In the genomic region with DNA sequence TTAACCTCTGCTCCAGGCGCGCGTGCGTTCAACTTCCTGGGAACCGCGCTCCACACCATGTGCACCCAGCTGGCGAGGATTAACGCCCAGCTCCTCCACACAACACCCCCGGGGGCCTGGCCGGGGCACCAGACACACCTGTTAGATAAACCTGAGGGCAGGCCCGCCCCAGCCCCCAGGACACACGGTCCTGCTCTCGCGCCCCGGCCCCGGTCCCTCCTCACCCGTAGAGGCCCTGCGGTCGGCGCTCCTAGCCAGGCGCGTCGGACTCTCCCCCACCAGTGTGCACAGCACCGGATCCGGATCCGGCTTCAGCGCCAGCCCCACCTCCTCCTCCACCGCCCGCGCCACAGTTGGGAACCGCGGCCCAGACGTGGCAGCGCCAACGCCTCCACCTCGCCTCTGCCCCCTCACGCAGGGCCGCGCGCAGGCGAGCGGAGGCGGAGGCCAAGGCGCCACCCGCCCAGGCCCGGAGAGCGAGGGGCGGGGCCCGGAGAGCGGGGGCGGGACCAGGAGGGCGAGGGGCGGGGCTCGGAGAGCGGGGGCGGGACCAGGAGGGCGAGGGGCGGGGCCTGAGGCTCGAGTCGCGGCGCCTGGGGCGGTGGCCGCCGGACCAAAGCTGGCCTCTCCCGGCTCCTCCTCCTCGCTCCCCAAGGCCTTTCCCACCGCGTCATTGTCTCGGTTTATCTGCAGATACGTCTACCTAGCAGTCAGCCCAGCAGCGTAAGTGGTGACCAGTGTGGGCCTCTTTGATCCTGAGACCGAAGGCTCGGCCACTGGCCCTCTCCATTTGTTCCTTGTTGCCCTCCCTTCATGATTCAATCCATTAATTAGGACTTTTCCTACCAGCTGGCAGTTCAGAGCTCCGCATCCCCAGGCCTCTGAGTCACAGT, we compare ENCODE assay signal across 8 cellular contexts. TPM values are rescaled to one million over a fixed set of nuclear protein-coding genes. Genes with fewer than 3 reads are reported as not detected.
DNase-seq lines count a peak whose midpoint lies in the region; TF ChIP-seq lines count a peak whose summit lies in the region.

Gene GNPNAT1, minus strand, starts transcription at position 404 of the 893 bp plus-strand sequence. CDS start 6,957 bp downstream, outside the sequence.

- H3K4me1 ChIP-seq in SK-N-SH (ENCODE audit: control insufficient read depth in 1 of 2, insufficient read depth in 2 of 2, low read depth in 1 of 2, low read length in 1 of 2), result peaks cover 0 to 7% of the 10 kb centered on the region in 2 experiments; a peak in 2 of 4 replicates

- peaks cover 4 to 14% of the 10 kb centered on the region in 2 experiments for H3K36me3 ChIP-seq in SK-N-SH (replicated peaks in 1 of 2; ENCODE audit: control insufficient read depth in 1 of 2, insufficient read depth in 2 of 2, low read length in 1 of 2)

- DNase-seq in GM04504 (ENCODE audit: low read depth) (peak; percentile 81), HFFc6 (peak; percentile 87), NB4 (ENCODE audit: low read depth) (peak; percentile 94), SK-N-SH (peak; percentile 98), germinal center (ENCODE audit: low spot score) (peak; percentile 92), non-pigmented ciliary epithelial cell (ENCODE audit: low read depth) (peak; percentile 48), substantia nigra (lab: John Stamatoyannopoulos, UW) (peak; percentile 30 to 98 (median 75))
- peak; percentile 85 for DNase-seq in activated naive CD4-positive, alpha-beta T cell treated with anti-CD3 and anti-CD28 coated beads, Interleukin-2, amount 50 U/mL, for 16 hours

- H3K4me3 Mint-ChIP-seq in HFFc6, result peak within 1 kb of the TSS; percentile 93

- H3K27ac Mint-ChIP-seq in HFFc6, result peak within 1 kb of the TSS; percentile 99

- H3K79me2 ChIP-seq in SK-N-SH (ENCODE audit: insufficient read depth), result peaks cover 56% of the 10 kb centered on the region

- 1% methylated on average over 14 of the region's 75 CpGs for WGBS in SK-N-SH (ENCODE audit: low lambda C conversion rate)

- 0 out of 2 replicates have a peak, but pooled peaks have one; percentile 3 for TF ChIP-seq RAD21 in SK-N-SH (IDR thresholded peaks at IDR 0.05; ENCODE audit: low read length)

- H2AFZ ChIP-seq in SK-N-SH (ENCODE audit: low read depth), result peak within 1 kb of the TSS; percentile 75

- H3K36me3 Mint-ChIP-seq in HFFc6 (ENCODE audit: low read depth), result peaks cover 21% of the 10 kb centered on the region

- POLR2A ChIA-PET in SK-N-SH (lab: Yijun Ruan, JAX), result interaction anchor here (0.6 to 2.1 kb wide), 6 partner anchors 34 to 362 kb away, joined by 3 to 5 read pairs (median 4); partner anchors contain the start of genes DDHD1, FERMT2, GPR137C and PSMC6

- H3F3A ChIP-seq in SK-N-SH (replicated peaks; ENCODE audit: insufficient read depth), result peaks cover 13% of the 10 kb centered on the region

- peaks cover 53% of the 10 kb centered on the region for H3K4me1 Mint-ChIP-seq in HFFc6 (ENCODE audit: low read depth)

- H3K4me2 ChIP-seq in SK-N-SH, result peak within 1 kb of the TSS; percentile 81

- H3K9me3 ChIP-seq in SK-N-SH, result no peaks in the 10 kb centered on the region

- H3K9me3 Mint-ChIP-seq in HFFc6, result peaks cover 13% of the 10 kb centered on the region

- peak within 1 kb of the TSS; percentile 85 for H3K9ac ChIP-seq in SK-N-SH

- peak; percentile 87 for TF ChIP-seq POLR2A in NB4 (IDR thresholded peaks at IDR 0.05; ENCODE audit: extremely low read depth, insufficient read length)

- TF ChIP-seq EP300 in SK-N-SH (IDR thresholded peaks at IDR 0.05; ENCODE audit: borderline replicate concordance in 1 of 2, low read depth in 1 of 2, low read length in 1 of 2), result peak in 1 of 2 experiments; percentile 22; a peak in 1 of 4 replicates

- CTCF ChIA-PET in SK-N-SH (lab: Yijun Ruan, JAX), result interaction anchor here (0.7 to 1.6 kb wide), 3 partner anchors 15 to 263 kb away, joined by 3 read pairs; no protein-coding TSS in a partner anchor

- no peaks in the 10 kb centered on the region for H3K27me3 ChIP-seq in SK-N-SH (ENCODE audit: insufficient read depth)

- H3K27ac ChIP-seq in SK-N-SH (ENCODE audit: low read depth in 2 of 2, low read length in 1 of 2) (peak within 1 kb of the TSS; percentile 87 to 89), substantia nigra (ENCODE audit: low read depth, low read length, poor library complexity, severe bottlenecking) (peak within 1 kb of the TSS; percentile 86)

- H4K20me1 ChIP-seq in SK-N-SH (ENCODE audit: insufficient read depth), result peaks cover 19% of the 10 kb centered on the region

- no peaks in the 10 kb centered on the region for H3K9me2 ChIP-seq in SK-N-SH

- H3K4me3 ChIP-seq in NB4 (ENCODE audit: low read depth, low read length) (peak within 1 kb of the TSS; percentile 81), SK-N-SH (ENCODE audit: low read depth in 2 of 2, low read length in 1 of 2) (peak within 1 kb of the TSS; percentile 70 to 73)

- TF ChIP-seq CTCF in HFFc6 (IDR thresholded peaks at IDR 0.05) (no peak), NB4 (IDR thresholded peaks at IDR 0.05; ENCODE audit: low read depth, low read length) (no peak), SK-N-SH (IDR thresholded peaks at IDR 0.05) (no peak)

- peaks cover 1% of the 10 kb centered on the region for H3K27me3 Mint-ChIP-seq in HFFc6 (ENCODE audit: insufficient read depth)

TF ChIP-seq in SK-N-SH, 30 proteins besides CTCF, POLR2A, EP300 and RAD21 (continues in another document):
- TF ChIP-seq TCF12 (IDR thresholded peaks at IDR 0.05) (peak; percentile 28; the same call in 1 of the 2 replicates), GATA2 (CRISPR knock-in tag; IDR thresholded peaks at IDR 0.05) (0 out of 2 replicates have a peak, but pooled peaks have one; percentile 22), GABPA (IDR thresholded peaks at IDR 0.05; ENCODE audit: low read depth) (peak; percentile 73), SIN3A (IDR thresholded peaks at IDR 0.05; ENCODE audit: borderline replicate concordance, low read depth, low read length) (peak; percentile 40; the same call in 1 of the 2 replicates), RCOR1 (IDR thresholded peaks at IDR 0.05; ENCODE audit: low read length) (0 out of 2 replicates have a peak, but pooled peaks have one; percentile 7), TAF1 (IDR thresholded peaks at IDR 0.05; ENCODE audit: borderline replicate concordance, low read depth, low read length) (peak; percentile 48), FOSL2 (IDR thresholded peaks at IDR 0.05; ENCODE audit: borderline replicate concordance, low read depth) (peak; percentile 64; the same call in 1 of the 2 replicates), RXRA (IDR thresholded peaks at IDR 0.05; ENCODE audit: borderline replicate concordance, low read depth) (no peak), SMC3 (IDR thresholded peaks at IDR 0.05; ENCODE audit: low read depth, low read length) (no peak), ELF1 (IDR thresholded peaks at IDR 0.05) (0 out of 2 replicates have a peak, but pooled peaks have one; percentile 34), FOXM1 (IDR thresholded peaks at IDR 0.05; ENCODE audit: low read depth) (no peak)
- TF ChIP-seq, protein P1, sequence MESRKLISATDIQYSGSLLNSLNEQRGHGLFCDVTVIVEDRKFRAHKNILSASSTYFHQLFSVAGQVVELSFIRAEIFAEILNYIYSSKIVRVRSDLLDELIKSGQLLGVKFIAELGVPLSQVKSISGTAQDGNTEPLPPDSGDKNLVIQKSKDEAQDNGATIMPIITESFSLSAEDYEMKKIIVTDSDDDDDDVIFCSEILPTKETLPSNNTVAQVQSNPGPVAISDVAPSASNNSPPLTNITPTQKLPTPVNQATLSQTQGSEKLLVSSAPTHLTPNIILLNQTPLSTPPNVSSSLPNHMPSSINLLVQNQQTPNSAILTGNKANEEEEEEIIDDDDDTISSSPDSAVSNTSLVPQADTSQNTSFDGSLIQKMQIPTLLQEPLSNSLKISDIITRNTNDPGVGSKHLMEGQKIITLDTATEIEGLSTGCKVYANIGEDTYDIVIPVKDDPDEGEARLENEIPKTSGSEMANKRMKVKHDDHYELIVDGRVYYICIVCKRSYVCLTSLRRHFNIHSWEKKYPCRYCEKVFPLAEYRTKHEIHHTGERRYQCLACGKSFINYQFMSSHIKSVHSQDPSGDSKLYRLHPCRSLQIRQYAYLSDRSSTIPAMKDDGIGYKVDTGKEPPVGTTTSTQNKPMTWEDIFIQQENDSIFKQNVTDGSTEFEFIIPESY (IDR thresholded peaks at IDR 0.05; ENCODE audit: borderline replicate concordance, low read depth), result no peak
- TF ChIP-seq, protein P2, sequence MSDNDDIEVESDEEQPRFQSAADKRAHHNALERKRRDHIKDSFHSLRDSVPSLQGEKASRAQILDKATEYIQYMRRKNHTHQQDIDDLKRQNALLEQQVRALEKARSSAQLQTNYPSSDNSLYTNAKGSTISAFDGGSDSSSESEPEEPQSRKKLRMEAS (IDR thresholded peaks at IDR 0.05; ENCODE audit: low read depth), result peak; percentile 99
- TF ChIP-seq, protein P3, sequence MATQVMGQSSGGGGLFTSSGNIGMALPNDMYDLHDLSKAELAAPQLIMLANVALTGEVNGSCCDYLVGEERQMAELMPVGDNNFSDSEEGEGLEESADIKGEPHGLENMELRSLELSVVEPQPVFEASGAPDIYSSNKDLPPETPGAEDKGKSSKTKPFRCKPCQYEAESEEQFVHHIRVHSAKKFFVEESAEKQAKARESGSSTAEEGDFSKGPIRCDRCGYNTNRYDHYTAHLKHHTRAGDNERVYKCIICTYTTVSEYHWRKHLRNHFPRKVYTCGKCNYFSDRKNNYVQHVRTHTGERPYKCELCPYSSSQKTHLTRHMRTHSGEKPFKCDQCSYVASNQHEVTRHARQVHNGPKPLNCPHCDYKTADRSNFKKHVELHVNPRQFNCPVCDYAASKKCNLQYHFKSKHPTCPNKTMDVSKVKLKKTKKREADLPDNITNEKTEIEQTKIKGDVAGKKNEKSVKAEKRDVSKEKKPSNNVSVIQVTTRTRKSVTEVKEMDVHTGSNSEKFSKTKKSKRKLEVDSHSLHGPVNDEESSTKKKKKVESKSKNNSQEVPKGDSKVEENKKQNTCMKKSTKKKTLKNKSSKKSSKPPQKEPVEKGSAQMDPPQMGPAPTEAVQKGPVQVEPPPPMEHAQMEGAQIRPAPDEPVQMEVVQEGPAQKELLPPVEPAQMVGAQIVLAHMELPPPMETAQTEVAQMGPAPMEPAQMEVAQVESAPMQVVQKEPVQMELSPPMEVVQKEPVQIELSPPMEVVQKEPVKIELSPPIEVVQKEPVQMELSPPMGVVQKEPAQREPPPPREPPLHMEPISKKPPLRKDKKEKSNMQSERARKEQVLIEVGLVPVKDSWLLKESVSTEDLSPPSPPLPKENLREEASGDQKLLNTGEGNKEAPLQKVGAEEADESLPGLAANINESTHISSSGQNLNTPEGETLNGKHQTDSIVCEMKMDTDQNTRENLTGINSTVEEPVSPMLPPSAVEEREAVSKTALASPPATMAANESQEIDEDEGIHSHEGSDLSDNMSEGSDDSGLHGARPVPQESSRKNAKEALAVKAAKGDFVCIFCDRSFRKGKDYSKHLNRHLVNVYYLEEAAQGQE (IDR thresholded peaks at IDR 0.05; ENCODE audit: low read depth, low read length), result 0 out of 2 replicates have a peak, but pooled peaks have one; percentile 33

RNA-seq across cellular contexts. Expression of gene GNPNAT1, which starts in this region (rescaled TPM):
- total RNA-seq in HFFc6 (2021; fragmentation: NEBNext Ultra II Directional; extraction: Animal tissue kit (Norgen Biotek cat#: 25700)), result 10 to 100 TPM; 43.1 to 53.6 (median 47.2) TPM
- polyA plus RNA-seq in SK-N-SH (2012; rRNA removed), result 15.2 and 18.0 TPM in 2 replicates
- 20.7 and 25.8 TPM in 2 replicates for polyA plus RNA-seq in SK-N-SH (2012; cell fraction: cytosol; rRNA removed)
- polyA plus RNA-seq in SK-N-SH (2012; cell fraction: nucleus; rRNA removed), result 6.6 and 8.8 TPM in 2 replicates

Comparison
In these comparisons a context has a peak if more than half of its experiments do, and no peak if none do; other contexts are left out.
1. Peak in every context shown above with its lines: DNase-seq, H3K4me3 ChIP-seq and H3K27ac ChIP-seq.
2. DNase-seq: peak in every context shown above with its lines; median percentile 98 in SK-N-SH; 94 in NB4; 92 in germinal center; 87 in HFFc6; 85 in activated naive CD4-positive, alpha-beta T cell treated with anti-CD3 and anti-CD28 coated beads, Interleukin-2, amount 50 U/mL, for 16 hours; 81 in GM04504; 75 in substantia nigra; 48 in non-pigmented ciliary epithelial cell.